Comparison of ENCODE assay signal across 17 cellular contexts in the genomic region with DNA sequence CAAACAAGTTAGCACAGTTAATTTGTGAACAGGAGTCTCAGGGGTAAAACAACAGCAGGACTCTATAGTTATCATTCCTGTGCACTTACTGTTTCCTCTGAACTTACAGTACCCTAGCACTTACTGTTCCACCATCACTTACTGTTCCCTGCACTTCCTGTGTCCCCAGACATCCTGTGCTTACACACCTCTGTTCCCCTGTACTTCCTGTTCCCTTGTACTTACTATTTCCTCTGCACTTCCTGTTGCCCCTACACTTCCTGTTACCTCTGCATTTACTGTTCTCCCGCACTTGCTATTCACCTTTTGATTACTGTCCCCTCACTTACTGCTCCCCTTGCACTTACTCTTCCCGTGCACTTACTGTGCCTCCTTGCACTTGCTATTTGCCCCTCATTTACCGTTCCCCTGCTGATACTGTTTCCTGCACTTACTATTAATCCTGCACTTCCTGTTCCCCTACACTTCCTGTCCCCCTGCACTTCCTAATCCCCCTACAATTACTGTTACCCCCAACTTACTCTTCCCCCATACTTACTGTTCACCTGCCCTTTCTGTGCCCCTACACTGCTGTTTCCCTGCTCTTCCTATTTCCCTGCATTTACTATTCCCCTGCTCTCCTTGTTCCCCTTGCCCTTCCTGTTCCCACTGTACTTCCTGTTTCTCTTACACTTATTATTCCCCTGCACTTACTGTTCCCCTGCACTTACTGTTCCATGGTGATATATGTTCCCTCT. TPM values are rescaled to one million over a fixed set of nuclear protein-coding genes. Genes with fewer than 3 reads are reported as not detected.
DNase-seq lines count a peak whose midpoint lies in the region; ATAC-seq, FAIRE-seq and TF ChIP-seq lines count a peak whose summit lies in the region.
"Had no signal": no experiment of that assay in that cellular context is flagged by ENCODE, and none has a peak within 500 bp of the region (broad histone marks: within the 10 kb centered on the region; RNA-seq: fewer than 3 reads in every experiment).

No MANE protein-coding gene starts in this region.

- FAIRE-seq in HTR-8/SVneo (lab: Jason Lieb, UNC) (peak; percentile 58), keratinocyte (lab: Jason Lieb, UNC) (no peak)
- FAIRE-seq: A204.1, colon had no signal

- H3K27me3 ChIP-seq in PC-3 (ENCODE audit: low read length): no peaks in the 10 kb centered on the region
- H3K27me3 ChIP-seq in keratinocyte (ENCODE audit: control insufficient read depth, extremely low read depth, insufficient read depth, low read length): no peaks in the 10 kb centered on the region
- no peaks in the 10 kb centered on the region for H3K27me3 ChIP-seq in colonic mucosa
- H3K27me3 ChIP-seq: esophagus squamous epithelium had no signal

- H3K9me1 ChIP-seq in keratinocyte (ENCODE audit: control insufficient read depth, extremely low read depth, insufficient read depth, low read length): no peaks in the 10 kb centered on the region

- no peaks in the 10 kb centered on the region for H3K9me3 ChIP-seq in PC-3 (ENCODE audit: low read length)
- H3K9me3 ChIP-seq in keratinocyte (ENCODE audit: control insufficient read depth, low read depth, low read length): no peaks in the 10 kb centered on the region
- H3K9me3 ChIP-seq in colonic mucosa: no peaks in the 10 kb centered on the region

- intact Hi-C loops in PC-3 (cut with micrococcal nuclease) (no loop called here), colonic mucosa (cut with DNase I) (no loop called here)

- no peaks in the 10 kb centered on the region for H3K9me2 ChIP-seq in PC-3 (replicated peaks; ENCODE audit: low read length)

- H3K9ac ChIP-seq in PC-3 (ENCODE audit: low read length): no peak overlapping the region
- H3K9ac ChIP-seq in keratinocyte (ENCODE audit: control insufficient read depth, extremely low read depth, insufficient read depth, low read length): no peak overlapping the region
- no peak overlapping the region for H3K9ac ChIP-seq in colonic mucosa (ENCODE audit: low read depth in 2 of 2, low read length in 2 of 2)

- H4K20me1 ChIP-seq in PC-3 (ENCODE audit: low read length): no peaks in the 10 kb centered on the region
- H4K20me1 ChIP-seq in keratinocyte (ENCODE audit: control insufficient read depth, extremely low read depth, insufficient read depth, low read length): no peaks in the 10 kb centered on the region

- H3K27ac ChIP-seq in PC-3 (ENCODE audit: low read length): no peak overlapping the region
- H3K27ac ChIP-seq in keratinocyte (ENCODE audit: control insufficient read depth, insufficient read depth, low read length): no peak overlapping the region
- H3K27ac ChIP-seq in colonic mucosa: no peak overlapping the region
- H3K27ac ChIP-seq: esophagus squamous epithelium had no signal

- peak overlapping the region; percentile 72 for H2AFZ ChIP-seq in PC-3 (ENCODE audit: low read length)
- H2AFZ ChIP-seq in keratinocyte (ENCODE audit: control insufficient read depth, low read length): peak overlapping the region; percentile 36

- no peaks in the 10 kb centered on the region for H3K79me2 ChIP-seq in PC-3 (ENCODE audit: low read length)
- H3K79me2 ChIP-seq in keratinocyte (ENCODE audit: control insufficient read depth, insufficient read depth, low read length): no peaks in the 10 kb centered on the region

- dilution Hi-C loops in keratinocyte (cut with MboI; ENCODE audit: extremely low pct_ligation_motif_present, low sequenced_read_pairs): no loop called here

- H3K36me3 ChIP-seq in PC-3 (ENCODE audit: low read depth, low read length) (no peaks in the 10 kb centered on the region), keratinocyte (ENCODE audit: control insufficient read depth in 2 of 2, extremely low read depth in 1 of 2, insufficient read depth in 2 of 2, low read length in 2 of 2) (no peaks in the 10 kb centered on the region), colonic mucosa (no peaks in the 10 kb centered on the region)
- H3K36me3 ChIP-seq: esophagus squamous epithelium had no signal

- H3K4me3 ChIP-seq in PC-3 (ENCODE audit: low read length) (no peak overlapping the region), keratinocyte (ENCODE audit: control insufficient read depth in 2 of 3, extremely low read depth in 1 of 3, insufficient read depth in 2 of 3, low read depth in 1 of 3, low read length in 3 of 3) (no peak overlapping the region), colonic mucosa (no peak overlapping the region)
- H3K4me3 ChIP-seq: esophagus squamous epithelium, smooth muscle cell had no signal

- TF ChIP-seq CTCF in PC-3 (conservative IDR thresholded peaks at IDR 0.05; ENCODE audit: low read depth, low read length) (no peak), keratinocyte (optimal IDR thresholded peaks at IDR 0.05 in 1 of 3, IDR thresholded peaks at IDR 0.05 in 1 of 3, conservative IDR thresholded peaks at IDR 0.05 in 1 of 3; ENCODE audit: extremely low read depth in 1 of 3, insufficient read depth in 2 of 3, low read length in 3 of 3) (no peak), colonic mucosa (IDR thresholded peaks at IDR 0.05) (no peak)

- no peaks in the 10 kb centered on the region for H3K4me1 ChIP-seq in PC-3 (ENCODE audit: insufficient read depth, low read length)
- no peaks in the 10 kb centered on the region for H3K4me1 ChIP-seq in keratinocyte (ENCODE audit: control insufficient read depth, extremely low read depth, insufficient read depth, low read length)
- H3K4me1 ChIP-seq in colonic mucosa: no peaks in the 10 kb centered on the region

- CTCF ChIA-PET in PC-3 (lab: Charles Lee): no interaction called here

- no TSS peak for BruUV-seq in PC-3 (replicated peaks; lab: Mats Ljungman, UMichigan)

- ATAC-seq in PC-3 (no peak), GM18867 (IDR thresholded peaks at IDR 0.05; ENCODE audit: unreplicated experiment) (no peak)

- H3K4me2 ChIP-seq in PC-3 (ENCODE audit: low read length) (no peak overlapping the region), keratinocyte (ENCODE audit: control insufficient read depth, extremely low read depth, insufficient read depth, low read depth, low read length) (no peak overlapping the region)
- H3K4me2 ChIP-seq: smooth muscle cell had no signal

- DNase-seq in NCI-H82 (lab: John Stamatoyannopoulos, UW) (peak; percentile 38), NCI-H82 treated with DMSO at 0.1 percent for 48 hours (lab: John Stamatoyannopoulos, UW; ENCODE audit: unreplicated experiment) (no peak), HTR-8/SVneo (ENCODE audit: insufficient read length, low spot score) (no peak), PC-3 (no peak), keratinocyte (ENCODE audit: low read depth, low spot score) (no peak), COLO829 (ENCODE audit: low spot score) (no peak), colonic mucosa (no peak)
- DNase-seq: activated CD4-positive, alpha-beta T cell treated with anti-CD3 and anti-CD28 coated beads, Interleukin-2, amount 50 U/mL, for 48 hours; activated naive CD4-positive, alpha-beta T cell treated with Interleukin-2 at 50 U/mL for 16 hours; EL; esophagus squamous epithelium; GOT3; trophoblast cell had no signal

- H3F3A ChIP-seq in PC-3 (ENCODE audit: low read length, unreplicated experiment): no peaks in the 10 kb centered on the region

- POLR2A ChIA-PET in PC-3 (lab: Charles Lee; ENCODE audit: unreplicated experiment): no interaction called here

RNA-seq across cellular contexts. Expression of a gene that starts 30.3 kb away (rescaled TPM):
- 25.7 and 34.0 TPM in 2 replicates for total RNA-seq in PC-3 (2014; rRNA removed)
- 22.2 to 43.5 TPM (median 23.7 TPM) in 3 replicates for polyA plus RNA-seq in keratinocyte
- polyA plus RNA-seq in keratinocyte (2011; ENCODE audit: low read depth): 4.2 TPM
- polyA plus RNA-seq in keratinocyte (2011; cell fraction: cytosol; rRNA removed): 20.7 and 28.7 TPM in 2 replicates
- polyA plus RNA-seq in keratinocyte (2011; cell fraction: nucleus; rRNA removed): 42.7 and 50.1 TPM in 2 replicates
- 23.9 and 46.1 TPM in 2 replicates for polyA plus RNA-seq in keratinocyte (2012; ENCODE audit: low replicate concordance)
- 26.4 to 61.1 TPM (median 51.2 TPM) in 3 replicates for polyA minus RNA-seq in keratinocyte
- polyA minus RNA-seq in keratinocyte (2011; cell fraction: cytosol; rRNA and poly(A)+ RNA removed): 47.6 TPM
- 25.0 and 27.0 TPM in 2 replicates for polyA minus RNA-seq in keratinocyte (2011; cell fraction: nucleus; rRNA and poly(A)+ RNA removed)
- 10 to 100 TPM; 23.4 to 38.0 TPM for total RNA-seq in colonic mucosa

RNA-seq across cellular contexts. Expression of a gene that starts 38.0 kb away (rescaled TPM):
- total RNA-seq in PC-3 (2014; rRNA removed) (131 and 252 TPM in 2 replicates), colonic mucosa (10 to 100 TPM; 14.7 to 93.0 TPM)
- polyA plus RNA-seq in keratinocyte: 9.4 to 24.0 TPM (median 18.3 TPM) in 3 replicates
- 0.90 TPM for polyA plus RNA-seq in keratinocyte (2011; ENCODE audit: low read depth)
- polyA plus RNA-seq in keratinocyte (2011; cell fraction: cytosol; rRNA removed): 8.0 and 9.9 TPM in 2 replicates
- polyA plus RNA-seq in keratinocyte (2011; cell fraction: nucleus; rRNA removed): 13.3 and 14.7 TPM in 2 replicates
- 1.0 and 20.8 TPM in 2 replicates for polyA plus RNA-seq in keratinocyte (2012; ENCODE audit: low replicate concordance)
- 16.0 to 49.9 TPM (median 34.8 TPM) in 3 replicates for polyA minus RNA-seq in keratinocyte
- 22.4 TPM for polyA minus RNA-seq in keratinocyte (2011; cell fraction: cytosol; rRNA and poly(A)+ RNA removed)
- 10.8 and 10.9 TPM in 2 replicates for polyA minus RNA-seq in keratinocyte (2011; cell fraction: nucleus; rRNA and poly(A)+ RNA removed)
